ENCODE assay signal across 14 cellular contexts in genomic region chr15:100332721-100333120, GRCh38.
"Had no signal": no experiment of that assay in that cellular context is flagged by ENCODE, and none has a peak within 500 bp of the region (broad histone marks: within the 10 kb centered on the region; RNA-seq: fewer than 3 reads in every experiment).

No MANE protein-coding gene starts in this region.

- ATAC-seq: gastrocnemius medialis; heart right ventricle; left lobe of liver; naive thymus-derived CD4-positive, alpha-beta T cell; right cardiac atrium had no signal

- DNase-seq: effector memory CD4-positive, alpha-beta T cell; gastrocnemius medialis; heart right ventricle; hypothalamus; islet precursor cell; mammary epithelial cell; naive thymus-derived CD4-positive, alpha-beta T cell; ovary; right cardiac atrium; small intestine; stimulated activated CD4-positive, alpha-beta T cell treated with anti-CD3 and anti-CD28 coated beads, Interleukin-12 subunit alpha, Interleukin-12 subunit beta, amount 100 ng/mL, for 4 hours; trophoblast cell had no signal

- H3K4me1 Mint-ChIP-seq: neural crest cell had no signal

- H3K9me3 Mint-ChIP-seq: neural crest cell had no signal

- H3K4me3 Mint-ChIP-seq: neural crest cell had no signal
